In genomic region chrX:46722742-46723568, GRCh38 we compare ENCODE assay signal across 18 cellular contexts. TPM values are rescaled to one million over a fixed set of nuclear protein-coding genes. Genes with fewer than 3 reads are reported as not detected.
DNase-seq lines count a peak whose midpoint lies in the region; ATAC-seq and TF ChIP-seq lines count a peak whose summit lies in the region.
"Had no signal": no experiment of that assay in that cellular context is flagged by ENCODE, and none has a peak within 500 bp of the region (broad histone marks: within the 10 kb centered on the region; RNA-seq: fewer than 3 reads in every experiment).

No MANE protein-coding gene starts in this region.

- peaks cover 6% of the 10 kb centered on the region for H3K36me3 Mint-ChIP-seq in stimulated activated naive CD8-positive, alpha-beta T cell treated with anti-CD3 and anti-CD28 coated beads, Interleukin-15, Interleukin-2, amounts not matched to agents 100 ng/mL and 50 ng/mL, for 24 hours (ENCODE audit: low read depth)
- H3K36me3 Mint-ChIP-seq: naive thymus-derived CD8-positive, alpha-beta T cell had no signal

- H3K27ac ChIP-seq in RWPE2 (ENCODE audit: poor library complexity, severe bottlenecking) (peak overlapping the region; percentile 33), fibroblast of lung (ENCODE audit: insufficient read depth, low read length) (no peak overlapping the region)
- H3K27ac ChIP-seq: ascending aorta, prostate gland, testis had no signal

- H3K4me1 ChIP-seq in RWPE2 (ENCODE audit: insufficient read depth, poor library complexity, severe bottlenecking) (peaks cover 7% of the 10 kb centered on the region), fibroblast of lung (ENCODE audit: control insufficient read depth, extremely low read depth, insufficient read depth, low read length) (no peaks in the 10 kb centered on the region)
- H3K4me1 ChIP-seq: ascending aorta, Caco-2, prostate gland, testis had no signal

- H4K20me1 ChIP-seq in fibroblast of lung (ENCODE audit: control insufficient read depth, extremely low read depth, insufficient read depth, low read length), result no peaks in the 10 kb centered on the region

- no peak overlapping the region for H3K4me2 ChIP-seq in fibroblast of lung (ENCODE audit: extremely low read depth, insufficient read depth, low read length)

- no peak overlapping the region for H2AFZ ChIP-seq in fibroblast of lung (ENCODE audit: low read length)

- no peaks in the 10 kb centered on the region for H3K36me3 ChIP-seq in RWPE2 (ENCODE audit: low read depth)
- H3K36me3 ChIP-seq in fibroblast of lung (ENCODE audit: control insufficient read depth, insufficient read depth, low read length), result no peaks in the 10 kb centered on the region
- H3K36me3 ChIP-seq: ascending aorta, prostate gland had no signal

- no peaks in the 10 kb centered on the region for H3K9me3 Mint-ChIP-seq in stimulated activated naive CD8-positive, alpha-beta T cell treated with anti-CD3 and anti-CD28 coated beads, Interleukin-15, Interleukin-2, amounts not matched to agents 100 ng/mL and 50 ng/mL, for 24 hours
- peaks cover 0 to 5% of the 10 kb centered on the region in 2 donors for H3K9me3 Mint-ChIP-seq in stimulated activated naive CD8-positive, alpha-beta T cell treated with anti-CD3 and anti-CD28 coated beads, Interleukin-15, amount 100 ng/mL, for 72 hours

- peaks cover 2% of the 10 kb centered on the region for H3K79me2 ChIP-seq in fibroblast of lung (ENCODE audit: control insufficient read depth, insufficient read depth, low read length)

- H3K4me3 Mint-ChIP-seq in stimulated activated naive CD8-positive, alpha-beta T cell treated with anti-CD3 and anti-CD28 coated beads, Interleukin-15, Interleukin-2, amounts not matched to agents 100 ng/mL and 50 ng/mL, for 24 hours, result no peak overlapping the region
- H3K4me3 Mint-ChIP-seq in stimulated activated naive CD8-positive, alpha-beta T cell treated with anti-CD3 and anti-CD28 coated beads, Interleukin-15, amount 100 ng/mL, for 72 hours, result no peak overlapping the region
- H3K4me3 Mint-ChIP-seq: H9; naive thymus-derived CD8-positive, alpha-beta T cell had no signal

- H3K27me3 ChIP-seq in RWPE2 (ENCODE audit: insufficient read depth, poor library complexity, severe bottlenecking), result no peaks in the 10 kb centered on the region
- H3K27me3 ChIP-seq in fibroblast of lung (ENCODE audit: control insufficient read depth, insufficient read depth, low read length), result no peaks in the 10 kb centered on the region
- H3K27me3 ChIP-seq: ascending aorta, testis had no signal

- H3K9me3 ChIP-seq in RWPE2 (ENCODE audit: severe bottlenecking) (no peaks in the 10 kb centered on the region), fibroblast of lung (ENCODE audit: control insufficient read depth, insufficient read depth, low read depth, low read length) (no peaks in the 10 kb centered on the region)
- H3K9me3 ChIP-seq: ascending aorta, Caco-2, prostate gland, testis had no signal

- ATAC-seq in stimulated activated naive CD8-positive, alpha-beta T cell treated with anti-CD3 and anti-CD28 coated beads, Interleukin-15, amount 100 ng/mL, for 72 hours, result no peak
- ATAC-seq in RWPE2 (ENCODE audit: low read depth), result peak; percentile 86
- ATAC-seq: naive thymus-derived CD8-positive, alpha-beta T cell; SK-N-SH treated with all-trans-retinoic acid at 6 μM for 48 hours had no signal

- H3K4me3 ChIP-seq in RWPE2 (ENCODE audit: severe bottlenecking) (no peak overlapping the region), fibroblast of lung (replicated peaks in 1 of 4; ENCODE audit: control extremely low read depth in 1 of 4, insufficient read depth in 1 of 4, low read depth in 3 of 4, low read length in 4 of 4) (no peak overlapping the region)
- H3K4me3 ChIP-seq: ascending aorta, prostate gland, testis had no signal

- H3K9ac ChIP-seq in fibroblast of lung (ENCODE audit: insufficient read depth, low read length), result no peak overlapping the region

- H3K27ac Mint-ChIP-seq in stimulated activated naive CD8-positive, alpha-beta T cell treated with anti-CD3 and anti-CD28 coated beads, Interleukin-15, Interleukin-2, amounts not matched to agents 100 ng/mL and 50 ng/mL, for 24 hours, result peak overlapping the region; percentile 40
- H3K27ac Mint-ChIP-seq in stimulated activated naive CD8-positive, alpha-beta T cell treated with anti-CD3 and anti-CD28 coated beads, Interleukin-15, amount 100 ng/mL, for 72 hours, result peak overlapping the region in 1 of 2 donors; percentile 92
- H3K27ac Mint-ChIP-seq: naive thymus-derived CD8-positive, alpha-beta T cell had no signal

- H3K4me1 Mint-ChIP-seq in stimulated activated naive CD8-positive, alpha-beta T cell treated with anti-CD3 and anti-CD28 coated beads, Interleukin-15, Interleukin-2, amounts not matched to agents 100 ng/mL and 50 ng/mL, for 24 hours (ENCODE audit: low read depth), result peaks cover 43% of the 10 kb centered on the region
- H3K4me1 Mint-ChIP-seq in stimulated activated naive CD8-positive, alpha-beta T cell treated with anti-CD3 and anti-CD28 coated beads, Interleukin-15, amount 100 ng/mL, for 72 hours, result peaks cover 20% of the 10 kb centered on the region
- H3K4me1 Mint-ChIP-seq: H9 had no signal

- no peak for DNase-seq in stimulated activated naive CD8-positive, alpha-beta T cell treated with anti-CD3 and anti-CD28 coated beads, Interleukin-15, amount 100 ng/mL, for 72 hours
- DNase-seq in RWPE2 (ENCODE audit: low spot score) (no peak), fibroblast of lung (ENCODE audit: low read depth in 2 of 2) (peak; percentile 7 to 58), occipital lobe (lab: John Stamatoyannopoulos, UW) (no peak), NK-92 (lab: John Stamatoyannopoulos, UW; ENCODE audit: unreplicated experiment) (no peak)
- DNase-seq in stimulated activated naive CD4-positive, alpha-beta T cell treated with Interleukin-2 at 50 U/mL for 16 hours (lab: John Stamatoyannopoulos, UW), result no peak
- DNase-seq in activated CD8-positive, alpha-beta memory T cell treated with anti-CD3 and anti-CD28 coated beads, Interleukin-2, amount 50 U/mL, for 4 hours, result no peak
- DNase-seq: ACHN; Caco-2; H9; naive thymus-derived CD8-positive, alpha-beta T cell; NCI-H1048; stimulated activated CD4-positive, alpha-beta T cell treated with anti-CD3 and anti-CD28 coated beads, Interleukin-15, amount 100 ng/mL, for 24 hours; testis had no signal

- TF ChIP-seq CTCF in RWPE2 (IDR thresholded peaks at IDR 0.05; ENCODE audit: poor library complexity, severe bottlenecking), result no peak
- TF ChIP-seq CTCF in fibroblast of lung (conservative IDR thresholded peaks at IDR 0.05 in 1 of 2, IDR thresholded peaks at IDR 0.05 in 1 of 2; ENCODE audit: low read depth in 1 of 2, low read length in 2 of 2), result no peak

- H3K27me3 Mint-ChIP-seq in stimulated activated naive CD8-positive, alpha-beta T cell treated with anti-CD3 and anti-CD28 coated beads, Interleukin-15, Interleukin-2, amounts not matched to agents 100 ng/mL and 50 ng/mL, for 24 hours, result no peaks in the 10 kb centered on the region
- no peaks in the 10 kb centered on the region for H3K27me3 Mint-ChIP-seq in stimulated activated naive CD8-positive, alpha-beta T cell treated with anti-CD3 and anti-CD28 coated beads, Interleukin-15, amount 100 ng/mL, for 72 hours
- H3K27me3 Mint-ChIP-seq: naive thymus-derived CD8-positive, alpha-beta T cell had no signal

RNA-seq across cellular contexts. Expression of gene SLC9A7, which starts 36.0 kb away (rescaled TPM):
- total RNA-seq in fibroblast of lung, result 22.6 and 47.7 TPM in 2 replicates
- 13.9 and 21.4 TPM in 2 replicates for polyA plus RNA-seq in fibroblast of lung
- 7.2 and 11.4 TPM in 2 replicates for polyA plus RNA-seq in fibroblast of lung (2012)
- 47.8 and 105 TPM in 2 replicates for polyA minus RNA-seq in fibroblast of lung (ENCODE audit: low replicate concordance)
- total RNA-seq in occipital lobe, result 26.2 TPM

Comparison
In these comparisons a context has a peak if more than half of its experiments do, and no peak if none do; other contexts are left out.
1. DNase-seq: peak in fibroblast of lung (2 of 2); none in stimulated activated naive CD8-positive, alpha-beta T cell treated with anti-CD3 and anti-CD28 coated beads, Interleukin-15, amount 100 ng/mL, for 72 hours (0 of 2), RWPE2 (single experiment), stimulated activated naive CD4-positive, alpha-beta T cell treated with Interleukin-2 at 50 U/mL for 16 hours (single experiment), occipital lobe (single experiment), NK-92 (single experiment) and activated CD8-positive, alpha-beta memory T cell treated with anti-CD3 and anti-CD28 coated beads, Interleukin-2, amount 50 U/mL, for 4 hours (single experiment).